Comparison of ENCODE assay signal across 15 cellular contexts in genomic region chr7:128886391-128887168, GRCh38. TPM values are rescaled to one million over a fixed set of nuclear protein-coding genes. Genes with fewer than 3 reads are reported as not detected.
DNase-seq lines count a peak whose midpoint lies in the region; TF ChIP-seq lines count a peak whose summit lies in the region.
"Had no signal": no experiment of that assay in that cellular context is flagged by ENCODE, and none has a peak within 500 bp of the region (broad histone marks: within the 10 kb centered on the region; RNA-seq: fewer than 3 reads in every experiment).

No MANE protein-coding gene starts in this region.

- H3K23ac ChIP-seq in neuronal stem cell (ENCODE audit: low read depth, low read length, poor library complexity): peak overlapping the region; percentile 45
- no peak overlapping the region for H3K23ac ChIP-seq in mesenchymal stem cell (ENCODE audit: low read length in 2 of 2)

- H3K4me1 ChIP-seq in BE2C (no peaks in the 10 kb centered on the region), neuronal stem cell (ENCODE audit: control insufficient read depth in 2 of 2, insufficient read depth in 1 of 2, low read depth in 1 of 2, low read length in 2 of 2) (peaks cover 0 to 1% of the 10 kb centered on the region in 2 donors), mesenchymal stem cell (ENCODE audit: control insufficient read depth, insufficient read depth, low read depth, low read length) (peaks cover 8% of the 10 kb centered on the region), prostate gland (replicated peaks) (no peaks in the 10 kb centered on the region)

- H3K14ac ChIP-seq in neuronal stem cell (ENCODE audit: low read length) (no peak overlapping the region), mesenchymal stem cell (ENCODE audit: low read length in 2 of 2) (no peak overlapping the region)

- H3K79me1 ChIP-seq in neuronal stem cell (ENCODE audit: low read depth, low read length) (peaks cover 10% of the 10 kb centered on the region), mesenchymal stem cell (replicated peaks; ENCODE audit: low read length, poor library complexity, severe bottlenecking) (no peaks in the 10 kb centered on the region)

- no peak overlapping the region for H3K27ac Mint-ChIP-seq in chondrocyte (ENCODE audit: unreplicated experiment)
- H3K27ac Mint-ChIP-seq: B cell; CD4-positive, alpha-beta T cell; H9; IgD-negative memory B cell had no signal

- H3K27me3 ChIP-seq in BE2C (peaks cover 4% of the 10 kb centered on the region; the same call in 1 of the 2 replicates), H7 (ENCODE audit: control insufficient read depth, insufficient read depth, low read length) (peaks cover 6% of the 10 kb centered on the region), neuronal stem cell (ENCODE audit: control insufficient read depth in 3 of 3, insufficient read depth in 3 of 3, low read depth in 1 of 3, low read length in 3 of 3) (peaks cover 7 to 39% (median 21%) of the 10 kb centered on the region in 3 experiments), mesenchymal stem cell (ENCODE audit: control insufficient read depth in 1 of 2, insufficient read depth in 1 of 2, low read length in 2 of 2) (peaks cover 0 to 36% of the 10 kb centered on the region in 2 experiments), prostate gland (replicated peaks; ENCODE audit: insufficient read depth) (no peaks in the 10 kb centered on the region)

- peak overlapping the region; percentile 22 for H2BK5ac ChIP-seq in neuronal stem cell (ENCODE audit: low read length)
- H2BK5ac ChIP-seq in mesenchymal stem cell (ENCODE audit: low read depth, low read length, poor library complexity, severe bottlenecking): no peak overlapping the region

- TF ChIP-seq POLR2A in prostate gland (IDR thresholded peaks at IDR 0.05): no peak

- no peak overlapping the region for H2AFZ ChIP-seq in neuronal stem cell (ENCODE audit: low read length)
- no peak overlapping the region for H2AFZ ChIP-seq in mesenchymal stem cell (ENCODE audit: low read depth, low read length)

- TF ChIP-seq CTCF in BE2C (IDR thresholded peaks at IDR 0.05; ENCODE audit: low read depth, low read length) (no peak), chondrocyte (IDR thresholded peaks at IDR 0.05) (no peak), prostate gland (IDR thresholded peaks at IDR 0.05) (no peak)

- DNase-seq in BE2C: peak; percentile 9
- DNase-seq in H7: peak; percentile 75
- DNase-seq in chondrocyte (ENCODE audit: low spot score): peak; percentile 75
- DNase-seq in neuronal stem cell (ENCODE audit: low spot score): no peak
- no peak for DNase-seq in mesenchymal stem cell
- no peak for DNase-seq in cerebellar cortex (ENCODE audit: low spot score)
- DNase-seq in prostate gland (ENCODE audit: low spot score): no peak
- DNase-seq: CD4-positive, alpha-beta T cell; H9; NCI-H1105; NCI-H187; NCI-H446 had no signal

- H4K91ac ChIP-seq in neuronal stem cell (ENCODE audit: low read depth, low read length, poor library complexity) (no peak overlapping the region), mesenchymal stem cell (ENCODE audit: low read length) (no peak overlapping the region)

- H2BK120ac ChIP-seq in neuronal stem cell (ENCODE audit: low read depth, low read length): no peak overlapping the region
- H2BK120ac ChIP-seq in mesenchymal stem cell (ENCODE audit: low read depth, low read length): no peak overlapping the region

- H2BK12ac ChIP-seq in neuronal stem cell (ENCODE audit: low read length): peak overlapping the region; percentile 58
- no peak overlapping the region for H2BK12ac ChIP-seq in mesenchymal stem cell (ENCODE audit: low read length in 2 of 2)

- H3K9me3 ChIP-seq in BE2C: no peaks in the 10 kb centered on the region
- peaks cover 0 to 7% of the 10 kb centered on the region in 2 donors for H3K9me3 ChIP-seq in neuronal stem cell (replicated peaks in 1 of 2; ENCODE audit: control insufficient read depth in 2 of 2, insufficient read depth in 1 of 2, low read depth in 1 of 2, low read length in 2 of 2)
- no peaks in the 10 kb centered on the region for H3K9me3 ChIP-seq in mesenchymal stem cell (ENCODE audit: control insufficient read depth, low read length)
- H3K9me3 ChIP-seq in prostate gland: no peaks in the 10 kb centered on the region

- H3K27ac ChIP-seq in neuronal stem cell (replicated peaks; ENCODE audit: low read length): no peak overlapping the region
- H3K27ac ChIP-seq in mesenchymal stem cell (ENCODE audit: low read length, poor library complexity, severe bottlenecking): no peak overlapping the region
- no peak overlapping the region for H3K27ac ChIP-seq in prostate gland

- peaks cover 2% of the 10 kb centered on the region for H3K4me1 Mint-ChIP-seq in chondrocyte (ENCODE audit: low read depth)

- H2BK15ac ChIP-seq in neuronal stem cell (ENCODE audit: low read length): peak overlapping the region; percentile 37
- no peak overlapping the region for H2BK15ac ChIP-seq in mesenchymal stem cell (ENCODE audit: low read depth, poor library complexity, severe bottlenecking)

- H3K4me2 ChIP-seq in neuronal stem cell (ENCODE audit: insufficient read depth, low read length, poor library complexity, severe bottlenecking): no peak overlapping the region
- no peak overlapping the region for H3K4me2 ChIP-seq in mesenchymal stem cell (ENCODE audit: low read length, poor library complexity, severe bottlenecking)

- H3K9ac ChIP-seq in neuronal stem cell (ENCODE audit: low read depth, low read length, poor library complexity): peak overlapping the region; percentile 70
- no peak overlapping the region for H3K9ac ChIP-seq in mesenchymal stem cell (ENCODE audit: low read length)

- H3K18ac ChIP-seq in neuronal stem cell (ENCODE audit: low read length): peak overlapping the region; percentile 71
- no peak overlapping the region for H3K18ac ChIP-seq in mesenchymal stem cell (ENCODE audit: low read depth in 1 of 2, low read length in 2 of 2)

- no CpG with 5 or more reads among the region's 14 CpGs for WGBS in neuronal stem cell (ENCODE audit: extremely low coverage in 2 of 2, insufficient read length in 2 of 2, insufficient replicate concordance in 1 of 2), 2 donors
- 90% methylated on average over 9 of the region's 14 CpGs for WGBS in mesenchymal stem cell
- WGBS in prostate gland: 61% methylated on average over 13 of the region's 14 CpGs

- H4K8ac ChIP-seq in neuronal stem cell (ENCODE audit: low read depth, low read length) (no peak overlapping the region), mesenchymal stem cell (ENCODE audit: low read length) (no peak overlapping the region)

- no peaks in the 10 kb centered on the region for H3K9me3 Mint-ChIP-seq in chondrocyte (ENCODE audit: low read depth)
- H3K9me3 Mint-ChIP-seq: CD4-positive, alpha-beta T cell; IgD-negative memory B cell had no signal

- H3K4me3 ChIP-seq in BE2C (ENCODE audit: low read depth, low read length) (no peak overlapping the region), H7 (ENCODE audit: insufficient read depth, low read depth, low read length) (no peak overlapping the region), neuronal stem cell (ENCODE audit: low read length in 2 of 2) (no peak overlapping the region), mesenchymal stem cell (ENCODE audit: insufficient read depth in 1 of 2, low read depth in 1 of 2, low read length in 2 of 2) (no peak overlapping the region), prostate gland (no peak overlapping the region)

- no peak overlapping the region for H3K4me3 Mint-ChIP-seq in chondrocyte (ENCODE audit: unreplicated experiment)
- H3K4me3 Mint-ChIP-seq: B cell; CD4-positive, alpha-beta T cell; H9; IgD-negative memory B cell had no signal

- H3K4ac ChIP-seq in neuronal stem cell (ENCODE audit: low read length): peak overlapping the region; percentile 76
- H3K4ac ChIP-seq in mesenchymal stem cell (ENCODE audit: low read depth in 1 of 2, low read length in 2 of 2): no peak overlapping the region

- H3K36me3 Mint-ChIP-seq in chondrocyte (ENCODE audit: low read depth): no peaks in the 10 kb centered on the region
- H3K36me3 Mint-ChIP-seq: IgD-negative memory B cell had no signal

- H3K36me3 ChIP-seq in BE2C (no peaks in the 10 kb centered on the region), H7 (replicated peaks; ENCODE audit: control insufficient read depth, insufficient read depth, low read length) (no peaks in the 10 kb centered on the region), neuronal stem cell (replicated peaks in 1 of 2; ENCODE audit: control insufficient read depth in 2 of 2, insufficient read depth in 2 of 2, low read length in 2 of 2) (peaks cover 0 to 5% of the 10 kb centered on the region in 2 donors), mesenchymal stem cell (ENCODE audit: control insufficient read depth in 1 of 2, insufficient read depth in 2 of 2, low read depth in 1 of 2, low read length in 2 of 2) (peaks cover 0 to 34% of the 10 kb centered on the region in 2 experiments), prostate gland (no peaks in the 10 kb centered on the region)

- intact Hi-C loops in prostate gland (cut with DNase I): no loop called here

- peak overlapping the region; percentile 32 for H2AK5ac ChIP-seq in neuronal stem cell (ENCODE audit: low read depth, low read length)
- no peak overlapping the region for H2AK5ac ChIP-seq in mesenchymal stem cell (ENCODE audit: low read length, severe bottlenecking)

- peaks cover 3% of the 10 kb centered on the region for H3K27me3 Mint-ChIP-seq in chondrocyte (ENCODE audit: low read depth)

RNA-seq across cellular contexts. Expression of gene ATP6V1F, which starts 23.9 kb away (rescaled TPM):
- 748 TPM for polyA plus RNA-seq in BE2C (2012; ENCODE audit: insufficient read depth, insufficient read length, low read depth)
- total RNA-seq in H7 (2014; rRNA removed; shearing (Covaris generic)): 93.5 and 120 TPM in 2 replicates
- 139 to 162 TPM (median 154 TPM) in 3 replicates for total RNA-seq in chondrocyte
- polyA plus RNA-seq in neuronal stem cell (2013, experiment 1 of 2): 216 TPM
- 208 TPM for polyA plus RNA-seq in neuronal stem cell (2013, experiment 2 of 2)
- polyA plus RNA-seq in mesenchymal stem cell (2013, experiment 1 of 2): 413 TPM
- 407 TPM for polyA plus RNA-seq in mesenchymal stem cell (2013, experiment 2 of 2)
- total RNA-seq in prostate gland: 100 to 1,000 TPM; 116 to 118 TPM

RNA-seq across cellular contexts. Expression of gene KCP, which starts 23.9 kb away (rescaled TPM):
- polyA plus RNA-seq in BE2C (2012; ENCODE audit: insufficient read depth, insufficient read length, low read depth): 5.7 TPM
- total RNA-seq in H7 (2014; rRNA removed; shearing (Covaris generic)): 2.5 and 3.4 TPM in 2 replicates
- total RNA-seq in chondrocyte (1.3 to 1.5 TPM in 2 of 3 replicates, not detected in the other), prostate gland (under 1 TPM in 1 of 2 donors, not detected in 1; 0.45 TPM)
- polyA plus RNA-seq in neuronal stem cell (2013, experiment 1 of 2): 1.0 TPM
- polyA plus RNA-seq in neuronal stem cell (2013, experiment 2 of 2): 1.1 TPM
- 3.4 TPM for polyA plus RNA-seq in mesenchymal stem cell (2013, experiment 1 of 2)
- 3.1 TPM for polyA plus RNA-seq in mesenchymal stem cell (2013, experiment 2 of 2)
- total RNA-seq: LHCN-M2 had no signal

RNA-seq across cellular contexts. Expression of gene IRF5, which starts 51.1 kb away (rescaled TPM):
- polyA plus RNA-seq in BE2C (2012; ENCODE audit: insufficient read depth, insufficient read length, low read depth): 1.1 TPM
- 0.48 and 0.62 TPM in 2 replicates for total RNA-seq in H7 (2014; rRNA removed; shearing (Covaris generic))
- 0.26 to 0.53 TPM (median 0.37 TPM) in 3 replicates for total RNA-seq in chondrocyte
- polyA plus RNA-seq in neuronal stem cell (2013, experiment 1 of 2): 0.64 TPM
- 0.71 TPM for polyA plus RNA-seq in neuronal stem cell (2013, experiment 2 of 2)
- not detected for polyA plus RNA-seq in mesenchymal stem cell (2013, experiment 1 of 2)
- polyA plus RNA-seq in mesenchymal stem cell (2013, experiment 2 of 2): not detected
- total RNA-seq in prostate gland: 10 to 100 TPM in 1 of 2 donors, 1 to 10 TPM in 1; 6.0 to 10.6 TPM

RNA-seq across cellular contexts. Expression of gene FLNC, which starts 56.4 kb away (rescaled TPM):
- 79.3 TPM for polyA plus RNA-seq in BE2C (2012; ENCODE audit: insufficient read depth, insufficient read length, low read depth)
- 26.9 and 32.3 TPM in 2 replicates for total RNA-seq in H7 (2014; rRNA removed; shearing (Covaris generic))
- total RNA-seq in chondrocyte: 72.3 to 119 TPM (median 118 TPM) in 3 replicates
- 17.5 TPM for polyA plus RNA-seq in neuronal stem cell (2013, experiment 1 of 2)
- polyA plus RNA-seq in neuronal stem cell (2013, experiment 2 of 2): 17.4 TPM
- 25.9 TPM for polyA plus RNA-seq in mesenchymal stem cell (2013, experiment 1 of 2)
- polyA plus RNA-seq in mesenchymal stem cell (2013, experiment 2 of 2): 23.7 TPM
- 100 to 1,000 TPM; 104 to 150 TPM for total RNA-seq in prostate gland
- total RNA-seq: B cell had no signal
- polyA plus RNA-seq: IgD-negative memory B cell had no signal

Comparison
In these comparisons a context has a peak if more than half of its experiments do, and no peak if none do; other contexts are left out.
1. DNase-seq: peak in BE2C (single experiment), H7 (single experiment) and chondrocyte (single experiment); none in neuronal stem cell (single experiment), mesenchymal stem cell (single experiment), cerebellar cortex (single experiment) and prostate gland (single experiment).